In the genomic region with DNA sequence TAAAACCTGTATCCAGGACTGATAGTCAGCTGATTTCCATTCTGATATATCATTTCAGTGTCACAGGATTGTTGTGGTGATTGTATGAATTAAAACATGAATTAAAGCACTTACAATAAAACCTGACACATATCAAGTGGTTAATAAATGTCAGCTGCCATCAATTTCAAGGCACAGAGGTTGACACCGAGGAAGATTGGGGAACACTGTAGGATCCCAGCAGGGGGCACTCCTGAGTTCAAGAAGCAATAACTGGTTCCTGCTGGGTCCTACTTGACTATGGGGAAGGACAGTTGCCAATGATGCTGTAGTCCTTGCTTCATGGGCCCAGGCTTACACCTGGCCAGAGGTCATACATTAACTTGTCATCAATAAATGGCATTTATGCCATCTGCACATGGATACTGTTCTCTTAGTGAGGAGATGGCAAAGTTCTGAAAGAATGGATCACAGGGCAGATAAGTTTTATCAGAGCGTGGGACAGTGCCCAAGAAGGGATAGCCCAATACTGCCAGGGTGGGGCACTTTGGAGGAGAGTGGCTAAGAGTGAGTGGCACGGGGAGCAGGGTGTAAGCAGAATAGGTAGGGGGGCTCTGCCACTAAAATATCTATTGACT, we compare ENCODE assay signal across 7 cellular contexts. TPM values are rescaled to one million over a fixed set of nuclear protein-coding genes. Genes with fewer than 3 reads are reported as not detected.
A peak's percentile ranks its signal among the peaks of the same experiment; 100 is the strongest.
DNase-seq lines count a peak whose midpoint lies in the region; ATAC-seq, FAIRE-seq and TF ChIP-seq lines count a peak whose summit lies in the region.

No MANE protein-coding gene starts in this region.

- H3K4me1 ChIP-seq in upper lobe of left lung: peaks cover 0 to 12% (median 2%) of the 10 kb centered on the region in 4 donors

- no peak overlapping the region for H3K4me3 ChIP-seq in upper lobe of left lung

- WGBS in upper lobe of left lung, 2 donors: 78 to 90% methylated on average over 3 of the region's 3 CpGs

- H3K27me3 ChIP-seq in upper lobe of left lung: no peaks in the 10 kb centered on the region

- TF ChIP-seq POLR2A in GM12891 (IDR thresholded peaks at IDR 0.05; ENCODE audit: low read depth, low read length): no peak
- no peak for TF ChIP-seq POLR2A in upper lobe of left lung (IDR thresholded peaks at IDR 0.05)

- no peak overlapping the region for H3K27ac ChIP-seq in upper lobe of left lung

- peak in 5 of 6 experiments; percentile 26 to 43 (median 32) for TF ChIP-seq CTCF in upper lobe of left lung (IDR thresholded peaks at IDR 0.05)

- no peaks in the 10 kb centered on the region for H3K9me3 ChIP-seq in upper lobe of left lung

- ATAC-seq in HG02870 (IDR thresholded peaks at IDR 0.05; ENCODE audit: unreplicated experiment): peak; percentile 68
- ATAC-seq in SK-N-SH treated with all-trans-retinoic acid at 6 μM for 48 hours: peak; percentile 63
- ATAC-seq in left ventricle myocardium superior: peak; percentile 57
- ATAC-seq in upper lobe of left lung (ENCODE audit: low FRiP score in 2 of 2): peak in 1 of 2 donors; percentile 57
- no peak for ATAC-seq in HG02981 (IDR thresholded peaks at IDR 0.05; ENCODE audit: unreplicated experiment)

- intact Hi-C loops in left ventricle myocardium superior (cut with micrococcal nuclease): loop anchor here (10.0 kb wide), 1 partner anchor 346 kb away; no protein-coding TSS in a partner anchor

- DNase-seq in GM12891 (ENCODE audit: insufficient read length, low spot score) (no peak), left ventricle myocardium superior (peak; percentile 51), upper lobe of left lung (peak in 1 of 2 donors; percentile 34), amniotic stem cell (lab: John Stamatoyannopoulos, UW) (no peak)

- H3K36me3 ChIP-seq in upper lobe of left lung: no peaks in the 10 kb centered on the region

- no peak for TF ChIP-seq EP300 in upper lobe of left lung (IDR thresholded peaks at IDR 0.05)

- FAIRE-seq in GM12891 (lab: Jason Lieb, UNC): peak; percentile 38

TF ChIP-seq in GM12891, 5 proteins besides CTCF, POLR2A, EP300 and RAD21:
- TF ChIP-seq SPI1 (IDR thresholded peaks at IDR 0.05; ENCODE audit: low read depth, low read length) (no peak), PAX5 (IDR thresholded peaks at IDR 0.05; ENCODE audit: insufficient read depth, low read length, severe bottlenecking) (no peak), POLR2AphosphoS5 (IDR thresholded peaks at IDR 0.05; ENCODE audit: low read depth, low read length) (no peak), POU2F2 (IDR thresholded peaks at IDR 0.05; ENCODE audit: low read depth, low read length) (no peak), TAF1 (IDR thresholded peaks at IDR 0.05; ENCODE audit: low read depth, low read length) (no peak)

TF ChIP-seq in SK-N-SH treated with all-trans-retinoic acid at 6 μM for 48 hours, 23 proteins besides CTCF, POLR2A, EP300 and RAD21:
- no peak for TF ChIP-seq PPARA (CRISPR knock-in tag; IDR thresholded peaks at IDR 0.05; ENCODE audit: borderline replicate concordance)
- TF ChIP-seq TCF4 (CRISPR knock-in tag; IDR thresholded peaks at IDR 0.05; ENCODE audit: borderline replicate concordance): no peak
- no peak for TF ChIP-seq RARB (CRISPR knock-in tag; IDR thresholded peaks at IDR 0.05)
- TF ChIP-seq ESRRG (CRISPR knock-in tag; IDR thresholded peaks at IDR 0.05): no peak
- no peak for TF ChIP-seq CSRNP3 (CRISPR knock-in tag; IDR thresholded peaks at IDR 0.05)
TF ChIP-seq in SK-N-SH treated with all-trans-retinoic acid at 6 μM for 48 hours: peak in this region for 0.

RNA-seq across cellular contexts. Expression of gene FZD1, which starts 24.1 kb away (rescaled TPM):
- polyA plus RNA-seq in GM12891 (2012; ENCODE audit: low read depth, missing spikeins): 0.40 TPM
- total RNA-seq in left ventricle myocardium superior (12.1 TPM), upper lobe of left lung (10 to 100 TPM in 5 of 6 donors, 1 to 10 TPM in 1; 6.3 to 25.8 (median 15.0) TPM)
